In the genomic region with DNA sequence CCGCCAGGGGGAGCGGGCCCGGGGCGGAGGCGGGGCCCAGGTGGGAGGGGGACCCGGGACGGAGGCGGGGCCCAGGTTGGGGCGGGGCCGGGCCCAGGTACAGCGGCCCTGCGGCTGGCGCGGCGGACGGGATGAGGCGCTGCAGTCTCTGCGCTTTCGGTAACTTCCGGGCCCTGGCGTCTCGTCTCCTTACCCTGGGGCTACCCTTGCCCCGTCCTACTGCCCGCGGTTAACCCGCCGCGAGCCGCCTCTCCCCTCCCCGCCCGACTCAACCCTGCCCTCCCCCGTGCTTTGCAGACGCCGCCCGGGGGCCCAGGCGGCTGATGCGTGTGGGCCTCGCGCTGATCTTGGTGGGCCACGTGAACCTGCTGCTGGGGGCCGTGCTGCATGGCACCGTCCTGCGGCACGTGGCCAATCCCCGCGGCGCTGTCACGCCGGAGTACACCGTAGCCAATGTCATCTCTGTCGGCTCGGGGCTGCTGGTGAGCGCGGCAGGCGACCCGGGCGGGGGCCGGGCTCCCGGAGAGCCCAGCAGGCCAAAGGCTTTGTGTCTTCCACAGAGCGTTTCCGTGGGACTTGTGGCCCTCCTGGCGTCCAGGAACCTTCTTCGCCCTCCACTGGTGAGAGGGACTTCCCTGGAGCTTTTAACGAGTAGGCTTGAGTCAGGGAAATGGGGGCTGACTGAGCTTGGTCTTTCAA, we compare ENCODE assay signal across 1 cellular context.
TF ChIP-seq lines count a peak whose summit lies in the region.

A gene with protein sequence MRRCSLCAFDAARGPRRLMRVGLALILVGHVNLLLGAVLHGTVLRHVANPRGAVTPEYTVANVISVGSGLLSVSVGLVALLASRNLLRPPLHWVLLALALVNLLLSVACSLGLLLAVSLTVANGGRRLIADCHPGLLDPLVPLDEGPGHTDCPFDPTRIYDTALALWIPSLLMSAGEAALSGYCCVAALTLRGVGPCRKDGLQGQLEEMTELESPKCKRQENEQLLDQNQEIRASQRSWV (plus strand): TSS at position 100 of the 699 bp plus-strand sequence. CDS start 32 bp downstream, at position 132.

TF ChIP-seq in WTC11, 78 proteins besides CTCF, POLR2A, EP300 and RAD21 (continued from another document):
- no peak for TF ChIP-seq ZNF396 (CRISPR knock-in tag; IDR thresholded peaks at IDR 0.05; ENCODE audit: borderline replicate concordance)
